Comparison of ENCODE assay signal across 1 cellular context in genomic region chr14:77470192-77470870, GRCh38.
TF ChIP-seq lines count a peak whose summit lies in the region.

No MANE protein-coding gene starts in this region.

TF ChIP-seq in HEK293, 187 proteins besides CTCF, POLR2A, EP300 and RAD21 (continued from another document and continues in another):
- no peak for TF ChIP-seq ZNF37A (tag by site-specific recombination; IDR thresholded peaks at IDR 0.05)
- no peak for TF ChIP-seq ZNF701 (tag by site-specific recombination; IDR thresholded peaks at IDR 0.05)
- TF ChIP-seq HOXC10 (CRISPR knock-in tag; IDR thresholded peaks at IDR 0.05), result no peak
- TF ChIP-seq, protein P1, sequence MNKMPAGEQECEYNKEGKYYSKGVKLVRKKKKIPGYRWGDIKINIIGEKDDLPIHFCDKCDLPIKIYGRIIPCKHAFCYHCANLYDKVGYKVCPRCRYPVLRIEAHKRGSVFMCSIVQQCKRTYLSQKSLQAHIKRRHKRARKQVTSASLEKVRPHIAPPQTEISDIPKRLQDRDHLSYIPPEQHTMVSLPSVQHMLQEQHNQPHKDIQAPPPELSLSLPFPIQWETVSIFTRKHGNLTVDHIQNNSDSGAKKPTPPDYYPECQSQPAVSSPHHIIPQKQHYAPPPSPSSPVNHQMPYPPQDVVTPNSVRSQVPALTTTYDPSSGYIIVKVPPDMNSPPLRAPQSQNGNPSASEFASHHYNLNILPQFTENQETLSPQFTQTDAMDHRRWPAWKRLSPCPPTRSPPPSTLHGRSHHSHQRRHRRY (tag by site-specific recombination; IDR thresholded peaks at IDR 0.05), result no peak
- peak; percentile 91 for TF ChIP-seq ZIC2 (tag by site-specific recombination; IDR thresholded peaks at IDR 0.05)
- TF ChIP-seq ZSCAN4 (tag by site-specific recombination; IDR thresholded peaks at IDR 0.05), result no peak
- no peak for TF ChIP-seq ZNF510 (tag by site-specific recombination; IDR thresholded peaks at IDR 0.05; ENCODE audit: insufficient replicate concordance)
- no peak for TF ChIP-seq OVOL3 (tag by site-specific recombination; IDR thresholded peaks at IDR 0.05)
- no peak for TF ChIP-seq ZNF704 (tag by site-specific recombination; IDR thresholded peaks at IDR 0.05)
- no peak for TF ChIP-seq ZNF311 (tag by site-specific recombination; IDR thresholded peaks at IDR 0.05; ENCODE audit: borderline replicate concordance)
- no peak for TF ChIP-seq ZNF174 (tag by site-specific recombination; IDR thresholded peaks at IDR 0.05)
- TF ChIP-seq, protein P2, sequence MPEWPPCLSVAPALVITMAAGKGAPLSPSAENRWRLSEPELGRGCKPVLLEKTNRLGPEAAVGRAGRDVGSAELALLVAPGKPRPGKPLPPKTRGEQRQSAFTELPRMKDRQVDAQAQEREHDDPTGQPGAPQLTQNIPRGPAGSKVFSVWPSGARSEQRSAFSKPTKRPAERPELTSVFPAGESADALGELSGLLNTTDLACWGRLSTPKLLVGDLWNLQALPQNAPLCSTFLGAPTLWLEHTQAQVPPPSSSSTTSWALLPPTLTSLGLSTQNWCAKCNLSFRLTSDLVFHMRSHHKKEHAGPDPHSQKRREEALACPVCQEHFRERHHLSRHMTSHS (tag by site-specific recombination; IDR thresholded peaks at IDR 0.05), result no peak
- TF ChIP-seq ZBTB7A (tag by site-specific recombination; IDR thresholded peaks at IDR 0.05; ENCODE audit: low read depth), result no peak
- TF ChIP-seq ZNF114 (tag by site-specific recombination; IDR thresholded peaks at IDR 0.05), result no peak
- TF ChIP-seq ZNF292 (tag by site-specific recombination; IDR thresholded peaks at IDR 0.05; ENCODE audit: borderline replicate concordance, low read depth), result no peak
- TF ChIP-seq ZBTB8A (tag by site-specific recombination; IDR thresholded peaks at IDR 0.05), result peak; percentile 81
- TF ChIP-seq, protein P3, sequence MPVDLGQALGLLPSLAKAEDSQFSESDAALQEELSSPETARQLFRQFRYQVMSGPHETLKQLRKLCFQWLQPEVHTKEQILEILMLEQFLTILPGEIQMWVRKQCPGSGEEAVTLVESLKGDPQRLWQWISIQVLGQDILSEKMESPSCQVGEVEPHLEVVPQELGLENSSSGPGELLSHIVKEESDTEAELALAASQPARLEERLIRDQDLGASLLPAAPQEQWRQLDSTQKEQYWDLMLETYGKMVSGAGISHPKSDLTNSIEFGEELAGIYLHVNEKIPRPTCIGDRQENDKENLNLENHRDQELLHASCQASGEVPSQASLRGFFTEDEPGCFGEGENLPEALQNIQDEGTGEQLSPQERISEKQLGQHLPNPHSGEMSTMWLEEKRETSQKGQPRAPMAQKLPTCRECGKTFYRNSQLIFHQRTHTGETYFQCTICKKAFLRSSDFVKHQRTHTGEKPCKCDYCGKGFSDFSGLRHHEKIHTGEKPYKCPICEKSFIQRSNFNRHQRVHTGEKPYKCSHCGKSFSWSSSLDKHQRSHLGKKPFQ (tag by site-specific recombination; IDR thresholded peaks at IDR 0.05), result 0 out of 2 replicates have a peak, but pooled peaks have one; percentile 26
- no peak for TF ChIP-seq ZNF266 (tag by site-specific recombination; IDR thresholded peaks at IDR 0.05; ENCODE audit: low read depth)
- no peak for TF ChIP-seq ZNF324 (tag by site-specific recombination; IDR thresholded peaks at IDR 0.05)
- TF ChIP-seq ZNF843 (tag by site-specific recombination; IDR thresholded peaks at IDR 0.05), result peak; percentile 75
- no peak for TF ChIP-seq ZNF362 (tag by site-specific recombination; IDR thresholded peaks at IDR 0.05)
- TF ChIP-seq ZNF394 (tag by site-specific recombination; IDR thresholded peaks at IDR 0.05; ENCODE audit: borderline replicate concordance), result no peak
- TF ChIP-seq ZNF433 (tag by site-specific recombination; IDR thresholded peaks at IDR 0.05; ENCODE audit: low read depth), result no peak
- TF ChIP-seq ZNF157 (tag by site-specific recombination; IDR thresholded peaks at IDR 0.05), result no peak
- TF ChIP-seq GLIS1 (tag by site-specific recombination; IDR thresholded peaks at IDR 0.05), result peak; percentile 97
- TF ChIP-seq TRIM28 (IDR thresholded peaks at IDR 0.05; ENCODE audit: borderline replicate concordance, low read length), result no peak
- TF ChIP-seq ZNF626 (tag by site-specific recombination; IDR thresholded peaks at IDR 0.05), result no peak
- no peak for TF ChIP-seq ZNF707 (tag by site-specific recombination; IDR thresholded peaks at IDR 0.05)
- TF ChIP-seq ZNF184 (tag by site-specific recombination; IDR thresholded peaks at IDR 0.05), result no peak
- TF ChIP-seq ZNF629 (tag by site-specific recombination; IDR thresholded peaks at IDR 0.05), result peak; percentile 26; the same call in 1 of the 2 replicates
- peak; percentile 92 for TF ChIP-seq IKZF3 (tag by site-specific recombination; IDR thresholded peaks at IDR 0.05)
- TF ChIP-seq, protein P4, sequence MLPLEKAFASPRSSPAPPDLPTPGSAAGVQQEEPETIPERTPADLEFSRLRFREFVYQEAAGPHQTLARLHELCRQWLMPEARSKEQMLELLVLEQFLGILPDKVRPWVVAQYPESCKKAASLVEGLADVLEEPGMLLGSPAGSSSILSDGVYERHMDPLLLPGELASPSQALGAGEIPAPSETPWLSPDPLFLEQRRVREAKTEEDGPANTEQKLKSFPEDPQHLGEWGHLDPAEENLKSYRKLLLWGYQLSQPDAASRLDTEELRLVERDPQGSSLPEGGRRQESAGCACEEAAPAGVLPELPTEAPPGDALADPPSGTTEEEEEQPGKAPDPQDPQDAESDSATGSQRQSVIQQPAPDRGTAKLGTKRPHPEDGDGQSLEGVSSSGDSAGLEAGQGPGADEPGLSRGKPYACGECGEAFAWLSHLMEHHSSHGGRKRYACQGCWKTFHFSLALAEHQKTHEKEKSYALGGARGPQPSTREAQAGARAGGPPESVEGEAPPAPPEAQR (tag by site-specific recombination; IDR thresholded peaks at IDR 0.05), result no peak
- no peak for TF ChIP-seq ZNF175 (tag by site-specific recombination; IDR thresholded peaks at IDR 0.05)
- TF ChIP-seq ZNF549 (tag by site-specific recombination; IDR thresholded peaks at IDR 0.05), result no peak
- no peak for TF ChIP-seq ZNF768 (tag by site-specific recombination; IDR thresholded peaks at IDR 0.05)
- TF ChIP-seq ZNF670 (tag by site-specific recombination; IDR thresholded peaks at IDR 0.05; ENCODE audit: low read depth), result no peak
- TF ChIP-seq ZNF596 (tag by site-specific recombination; IDR thresholded peaks at IDR 0.05), result peak; percentile 66
- no peak for TF ChIP-seq MYNN (tag by site-specific recombination; IDR thresholded peaks at IDR 0.05; ENCODE audit: borderline replicate concordance)
- no peak for TF ChIP-seq ZBTB20 (tag by site-specific recombination; IDR thresholded peaks at IDR 0.05)
- no peak for TF ChIP-seq ZNF529 (tag by site-specific recombination; IDR thresholded peaks at IDR 0.05; ENCODE audit: insufficient replicate concordance)
- TF ChIP-seq ZBTB10 (tag by site-specific recombination; IDR thresholded peaks at IDR 0.05), result no peak
- TF ChIP-seq, protein P5, sequence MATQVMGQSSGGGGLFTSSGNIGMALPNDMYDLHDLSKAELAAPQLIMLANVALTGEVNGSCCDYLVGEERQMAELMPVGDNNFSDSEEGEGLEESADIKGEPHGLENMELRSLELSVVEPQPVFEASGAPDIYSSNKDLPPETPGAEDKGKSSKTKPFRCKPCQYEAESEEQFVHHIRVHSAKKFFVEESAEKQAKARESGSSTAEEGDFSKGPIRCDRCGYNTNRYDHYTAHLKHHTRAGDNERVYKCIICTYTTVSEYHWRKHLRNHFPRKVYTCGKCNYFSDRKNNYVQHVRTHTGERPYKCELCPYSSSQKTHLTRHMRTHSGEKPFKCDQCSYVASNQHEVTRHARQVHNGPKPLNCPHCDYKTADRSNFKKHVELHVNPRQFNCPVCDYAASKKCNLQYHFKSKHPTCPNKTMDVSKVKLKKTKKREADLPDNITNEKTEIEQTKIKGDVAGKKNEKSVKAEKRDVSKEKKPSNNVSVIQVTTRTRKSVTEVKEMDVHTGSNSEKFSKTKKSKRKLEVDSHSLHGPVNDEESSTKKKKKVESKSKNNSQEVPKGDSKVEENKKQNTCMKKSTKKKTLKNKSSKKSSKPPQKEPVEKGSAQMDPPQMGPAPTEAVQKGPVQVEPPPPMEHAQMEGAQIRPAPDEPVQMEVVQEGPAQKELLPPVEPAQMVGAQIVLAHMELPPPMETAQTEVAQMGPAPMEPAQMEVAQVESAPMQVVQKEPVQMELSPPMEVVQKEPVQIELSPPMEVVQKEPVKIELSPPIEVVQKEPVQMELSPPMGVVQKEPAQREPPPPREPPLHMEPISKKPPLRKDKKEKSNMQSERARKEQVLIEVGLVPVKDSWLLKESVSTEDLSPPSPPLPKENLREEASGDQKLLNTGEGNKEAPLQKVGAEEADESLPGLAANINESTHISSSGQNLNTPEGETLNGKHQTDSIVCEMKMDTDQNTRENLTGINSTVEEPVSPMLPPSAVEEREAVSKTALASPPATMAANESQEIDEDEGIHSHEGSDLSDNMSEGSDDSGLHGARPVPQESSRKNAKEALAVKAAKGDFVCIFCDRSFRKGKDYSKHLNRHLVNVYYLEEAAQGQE (tag by site-specific recombination; IDR thresholded peaks at IDR 0.05), result no peak
- no peak for TF ChIP-seq ZNF146 (tag by site-specific recombination; IDR thresholded peaks at IDR 0.05)
- TF ChIP-seq TCF7L2 (IDR thresholded peaks at IDR 0.05; ENCODE audit: borderline replicate concordance, low read depth, low read length), result no peak
- no peak for TF ChIP-seq MZF1 (tag by site-specific recombination; IDR thresholded peaks at IDR 0.05; ENCODE audit: borderline replicate concordance)
- no peak for TF ChIP-seq ZBTB26 (tag by site-specific recombination; optimal IDR thresholded peaks at IDR 0.05)
- TF ChIP-seq, protein P6, sequence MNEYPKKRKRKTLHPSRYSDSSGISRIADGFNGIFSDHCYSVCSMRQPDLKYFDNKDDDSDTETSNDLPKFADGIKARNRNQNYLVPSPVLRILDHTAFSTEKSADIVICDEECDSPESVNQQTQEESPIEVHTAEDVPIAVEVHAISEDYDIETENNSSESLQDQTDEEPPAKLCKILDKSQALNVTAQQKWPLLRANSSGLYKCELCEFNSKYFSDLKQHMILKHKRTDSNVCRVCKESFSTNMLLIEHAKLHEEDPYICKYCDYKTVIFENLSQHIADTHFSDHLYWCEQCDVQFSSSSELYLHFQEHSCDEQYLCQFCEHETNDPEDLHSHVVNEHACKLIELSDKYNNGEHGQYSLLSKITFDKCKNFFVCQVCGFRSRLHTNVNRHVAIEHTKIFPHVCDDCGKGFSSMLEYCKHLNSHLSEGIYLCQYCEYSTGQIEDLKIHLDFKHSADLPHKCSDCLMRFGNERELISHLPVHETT (tag by site-specific recombination; IDR thresholded peaks at IDR 0.05), result no peak
- no peak for TF ChIP-seq ZSCAN23 (tag by site-specific recombination; IDR thresholded peaks at IDR 0.05)
- no peak for TF ChIP-seq SP2 (tag by site-specific recombination; IDR thresholded peaks at IDR 0.05)
- TF ChIP-seq HOXA7 (CRISPR knock-in tag; IDR thresholded peaks at IDR 0.05; ENCODE audit: borderline replicate concordance), result no peak
- TF ChIP-seq ZNF664 (tag by site-specific recombination; IDR thresholded peaks at IDR 0.05), result no peak
- no peak for TF ChIP-seq ZNF555 (tag by site-specific recombination; conservative IDR thresholded peaks at IDR 0.05)
